In genomic region chr17:75550139-75550465, GRCh38 we compare ENCODE assay signal across 13 cellular contexts. TPM values are rescaled to one million over a fixed set of nuclear protein-coding genes. Genes with fewer than 3 reads are reported as not detected.
DNase-seq lines count a peak whose midpoint lies in the region; ATAC-seq and TF ChIP-seq lines count a peak whose summit lies in the region.
"Had no signal": no experiment of that assay in that cellular context is flagged by ENCODE, and none has a peak within 500 bp of the region (broad histone marks: within the 10 kb centered on the region; RNA-seq: fewer than 3 reads in every experiment).

No MANE protein-coding gene starts in this region.

- H2AFZ ChIP-seq in PC-9 (peak overlapping the region; percentile 46), parathyroid adenoma (peak overlapping the region; percentile 93)

- ATAC-seq in GM18861 (IDR thresholded peaks at IDR 0.05; ENCODE audit: unreplicated experiment) = no peak
- ATAC-seq in GM21360 (IDR thresholded peaks at IDR 0.05; ENCODE audit: unreplicated experiment) = no peak
- ATAC-seq in HG03520 (IDR thresholded peaks at IDR 0.05; ENCODE audit: unreplicated experiment) = no peak
- ATAC-seq in GM21737 (IDR thresholded peaks at IDR 0.05; ENCODE audit: unreplicated experiment) = no peak

- H3K4me1 ChIP-seq in PC-9 (replicated peaks; ENCODE audit: insufficient read depth) (peaks cover 31% of the 10 kb centered on the region), iPS-18a (ENCODE audit: control insufficient read depth, low read depth, low read length) (no peaks in the 10 kb centered on the region), parathyroid adenoma (peaks cover 23% of the 10 kb centered on the region)
- H3K4me1 ChIP-seq: adrenal gland had no signal

- intact Hi-C loops in PC-9 (cut with micrococcal nuclease; ENCODE audit: unreplicated experiment) = no loop called here

- peak overlapping the region; percentile 94 for H3K27ac ChIP-seq in PC-9
- no peak overlapping the region for H3K27ac ChIP-seq in iPS-18a (ENCODE audit: low read length)
- peak overlapping the region; percentile 100 for H3K27ac ChIP-seq in parathyroid adenoma
- H3K27ac ChIP-seq: adrenal gland had no signal

- H3K27me3 ChIP-seq in PC-9 (ENCODE audit: insufficient read depth, low read depth) = no peaks in the 10 kb centered on the region
- H3K27me3 ChIP-seq in iPS-18a (ENCODE audit: control insufficient read depth, insufficient read depth, low read length) = no peaks in the 10 kb centered on the region
- H3K27me3 ChIP-seq in parathyroid adenoma (ENCODE audit: control insufficient read depth, insufficient read depth, low read length) = no peaks in the 10 kb centered on the region
- H3K27me3 ChIP-seq: adrenal gland had no signal

- peaks cover 44% of the 10 kb centered on the region for H3F3A ChIP-seq in PC-9 (ENCODE audit: insufficient read depth, low read depth)

- CTCF ChIA-PET in PC-9 (lab: Charles Lee) = interaction anchor here (0.6 kb wide), 2 partner anchors 74 to 231 kb away, joined by 4 to 5 read pairs; no protein-coding TSS in a partner anchor

- no peaks in the 10 kb centered on the region for H3K9me2 ChIP-seq in PC-9 (ENCODE audit: insufficient read depth)

- peak overlapping the region; percentile 51; the same call in 1 of the 2 replicates for H3K4me3 ChIP-seq in PC-9
- H3K4me3 ChIP-seq in iPS-18a (ENCODE audit: low read length) = peak overlapping the region; percentile 45
- H3K4me3 ChIP-seq in parathyroid adenoma (ENCODE audit: low read depth, low read length) = peak overlapping the region; percentile 56
- H3K4me3 ChIP-seq: adrenal gland had no signal

- H3K9ac ChIP-seq in iPS-18a (ENCODE audit: low read length) (peak overlapping the region; percentile 26), parathyroid adenoma (no peak overlapping the region)

- H3K36me3 ChIP-seq in PC-9 (ENCODE audit: low read depth) (no peaks in the 10 kb centered on the region), iPS-18a (ENCODE audit: control insufficient read depth, low read depth, low read length) (no peaks in the 10 kb centered on the region), parathyroid adenoma (ENCODE audit: control insufficient read depth, insufficient read depth, low read length) (no peaks in the 10 kb centered on the region)
- H3K36me3 ChIP-seq: adrenal gland had no signal

- H3K79me2 ChIP-seq in PC-9 (ENCODE audit: low read depth) (peaks cover 8% of the 10 kb centered on the region; the same call in 1 of the 2 replicates), parathyroid adenoma (peaks cover 2% of the 10 kb centered on the region)

- no peaks in the 10 kb centered on the region for H3K9me3 ChIP-seq in PC-9 (ENCODE audit: insufficient read depth, low read depth)
- no peaks in the 10 kb centered on the region for H3K9me3 ChIP-seq in iPS-18a (ENCODE audit: control insufficient read depth, low read depth, low read length)
- no peaks in the 10 kb centered on the region for H3K9me3 ChIP-seq in parathyroid adenoma (ENCODE audit: control insufficient read depth, low read length)
- H3K9me3 ChIP-seq: adrenal gland had no signal

- no TSS peak for BruUV-seq in PC-9 (replicated peaks; lab: Mats Ljungman, UMichigan)

- no peaks in the 10 kb centered on the region for H4K20me1 ChIP-seq in PC-9 (ENCODE audit: insufficient read depth)

- POLR2A ChIA-PET in PC-9 (lab: Charles Lee; ENCODE audit: unreplicated experiment) = interaction anchor here (0.6 to 1.8 kb wide), 4 partner anchors 19 to 133 kb away, joined by 3 to 35 read pairs (median 21); partner anchors contain the start of gene LLGL2

- TF ChIP-seq CTCF in PC-9 (conservative IDR thresholded peaks at IDR 0.05) (peak; percentile 3; the same call in 1 of the 2 replicates), parathyroid adenoma (IDR thresholded peaks at IDR 0.05) (no peak)

- DNase-seq in ELF-1 (ENCODE audit: low read depth, low spot score) (peak; percentile 89), PC-9 (no peak)
- DNase-seq: activated CD4-positive, alpha-beta T cell treated with anti-CD3 and anti-CD28 coated beads, Interleukin-2, amount 50 U/mL, for 48 hours; adrenal gland; IMR-90; stimulated activated CD4-positive, alpha-beta T cell treated with anti-CD3 and anti-CD28 coated beads, Interleukin-2, amount 100 ng/mL, for 48 hours; stimulated activated CD8-positive, alpha-beta memory T cell treated with anti-CD3 and anti-CD28 coated beads, Interleukin-4, amount 100 ng/mL, for 48 hours had no signal

- H3K4me2 ChIP-seq in PC-9 (peak overlapping the region; percentile 80), parathyroid adenoma (ENCODE audit: low read length) (peak overlapping the region; percentile 92)

RNA-seq across cellular contexts. Expression of gene LLGL2, which starts 24.6 kb away (rescaled TPM):
- 138 and 156 TPM in 2 replicates for total RNA-seq in PC-9 (2021)

RNA-seq across cellular contexts. Expression of gene TSEN54, which starts 33.8 kb away (rescaled TPM):
- 42.6 and 45.1 TPM in 2 replicates for total RNA-seq in PC-9 (2021)

RNA-seq across cellular contexts. Expression of gene CASKIN2, which starts 34.8 kb away (rescaled TPM):
- total RNA-seq in PC-9 (2021) = 24.4 and 25.4 TPM in 2 replicates

RNA-seq across cellular contexts. Expression of gene MYO15B, which starts 37.5 kb away (rescaled TPM):
- 53.5 and 79.7 TPM in 2 replicates for total RNA-seq in PC-9 (2021)
